In the genomic region with DNA sequence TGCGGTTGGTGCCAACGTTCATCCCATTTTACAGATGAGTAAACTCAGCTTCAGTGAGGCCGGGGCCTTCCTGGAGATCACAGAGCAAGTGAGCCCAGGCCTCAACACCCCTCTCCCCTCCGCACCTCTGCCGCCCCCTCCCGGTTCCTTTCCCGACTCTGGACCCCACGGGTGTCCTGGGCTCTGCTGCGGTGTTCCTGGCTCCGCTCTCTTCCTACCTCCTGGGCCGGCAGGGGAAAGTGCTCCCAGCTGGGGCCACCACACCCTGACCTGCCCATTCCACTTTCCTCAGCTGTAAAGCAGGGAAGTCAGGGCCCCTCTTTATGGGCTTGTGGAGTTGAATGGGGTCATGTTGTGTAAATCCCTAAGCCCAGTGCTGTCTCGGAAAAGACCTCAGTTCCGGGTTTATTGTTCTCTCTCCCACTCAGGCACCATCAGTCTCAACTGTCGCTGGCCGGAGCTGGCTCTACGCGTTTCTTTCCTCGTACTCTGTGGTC, we compare ENCODE assay signal across 1 cellular context.
TF ChIP-seq lines count a peak whose summit lies in the region.

No MANE protein-coding gene starts in this region.

TF ChIP-seq in HepG2, 621 proteins besides CTCF, POLR2A, EP300 and RAD21:
- TF ChIP-seq ZNF629 (CRISPR knock-in tag; conservative IDR thresholded peaks at IDR 0.05): 0 out of 2 replicates have a peak, but pooled peaks have one; percentile 30
- TF ChIP-seq EZH2 (conservative IDR thresholded peaks at IDR 0.05; ENCODE audit: low read depth, low read length): peak; percentile 44; the same call in 1 of the 2 replicates
- no peak for TF ChIP-seq MED8 (CRISPR knock-in tag; IDR thresholded peaks at IDR 0.05; ENCODE audit: insufficient replicate concordance)
